Comparison of ENCODE assay signal across 1 cellular context in genomic region chr4:104752337-104752736, GRCh38.
TF ChIP-seq lines count a peak whose summit lies in the region.

No MANE protein-coding gene starts in this region.

TF ChIP-seq in SK-N-SH treated with all-trans-retinoic acid at 6 μM for 48 hours, 23 proteins besides CTCF, POLR2A, EP300 and RAD21 (continued from another document):
- no peak for TF ChIP-seq PATZ1 (CRISPR knock-in tag; IDR thresholded peaks at IDR 0.05; ENCODE audit: borderline replicate concordance)
- TF ChIP-seq TSHZ2 (CRISPR knock-in tag; IDR thresholded peaks at IDR 0.05), result no peak
- TF ChIP-seq ESRRG (CRISPR knock-in tag; IDR thresholded peaks at IDR 0.05), result no peak
- no peak for TF ChIP-seq BACH2 (CRISPR knock-in tag; IDR thresholded peaks at IDR 0.05; ENCODE audit: borderline replicate concordance)
